9 cellular contexts compared by ENCODE assay signal in genomic region chr7:39709768-39710291, GRCh38.
DNase-seq lines count a peak whose midpoint lies in the region; ATAC-seq and TF ChIP-seq lines count a peak whose summit lies in the region.
"Had no signal": no experiment of that assay in that cellular context is flagged by ENCODE, and none has a peak within 500 bp of the region (broad histone marks: within the 10 kb centered on the region; RNA-seq: fewer than 3 reads in every experiment).

No MANE protein-coding gene starts in this region.

- ATAC-seq in HG02852 (IDR thresholded peaks at IDR 0.05; ENCODE audit: unreplicated experiment) (peak; percentile 89), left colon (peak; percentile 28)

- peaks cover 2% of the 10 kb centered on the region; the same call in 1 of the 2 replicates for H3K79me2 ChIP-seq in SK-N-SH (ENCODE audit: insufficient read depth)

- peaks cover 17% of the 10 kb centered on the region for H3F3A ChIP-seq in SK-N-SH (replicated peaks; ENCODE audit: insufficient read depth)

- no peak overlapping the region for H2AFZ ChIP-seq in SK-N-SH (ENCODE audit: low read depth)

- H3K4me3 Mint-ChIP-seq in activated CD4-positive, alpha-beta T cell treated with anti-CD3 and anti-CD28 coated beads, Interleukin-2, amount 10 ng/mL, durations not matched to agents 24 days and 14 days: no peak overlapping the region

- in situ Hi-C loops in GM13976 (cut with MboI; ENCODE audit: low sequenced_read_pairs, unreplicated experiment): no loop called here

- H3K36me3 Mint-ChIP-seq in activated CD4-positive, alpha-beta T cell treated with anti-CD3 and anti-CD28 coated beads, Interleukin-2, amount 10 ng/mL, durations not matched to agents 24 days and 14 days (ENCODE audit: low read depth): peaks cover 4% of the 10 kb centered on the region

- POLR2A ChIA-PET in SK-N-SH (lab: Yijun Ruan, JAX): interaction anchor here (1.4 kb wide), 1 partner anchor 26 kb away, joined by 3 read pairs; no protein-coding TSS in a partner anchor

- no peaks in the 10 kb centered on the region for H3K9me3 ChIP-seq in SK-N-SH

- CTCF ChIA-PET in SK-N-SH (lab: Yijun Ruan, JAX): interaction anchor here (0.6 to 3.2 kb wide), 7 partner anchors 12 to 129 kb away, joined by 3 to 13 read pairs (median 4); partner anchors contain the start of gene RALA

- H3K27ac Mint-ChIP-seq in activated CD4-positive, alpha-beta T cell treated with anti-CD3 and anti-CD28 coated beads, Interleukin-2, amount 10 ng/mL, durations not matched to agents 24 days and 14 days: no peak overlapping the region

- no peak for TF ChIP-seq EP300 in SK-N-SH (IDR thresholded peaks at IDR 0.05; ENCODE audit: borderline replicate concordance in 1 of 2, low read depth in 1 of 2, low read length in 1 of 2)

- no peaks in the 10 kb centered on the region for H3K27me3 Mint-ChIP-seq in activated CD4-positive, alpha-beta T cell treated with anti-CD3 and anti-CD28 coated beads, Interleukin-2, amount 10 ng/mL, durations not matched to agents 24 days and 14 days

- peaks cover 30 to 34% of the 10 kb centered on the region in 2 experiments for H3K36me3 ChIP-seq in SK-N-SH (replicated peaks in 1 of 2; ENCODE audit: control insufficient read depth in 1 of 2, insufficient read depth in 2 of 2, low read length in 1 of 2)

- DNase-seq in GM13976 (ENCODE audit: low spot score) (peak; percentile 34), SK-N-SH (no peak), left colon (no peak), Kasumi-1 (lab: John Stamatoyannopoulos, UW) (no peak), SHP77 treated with DMSO at 0.1 percent for 48 hours (lab: John Stamatoyannopoulos, UW) (no peak), UCSD-AML1 (lab: John Stamatoyannopoulos, UW; ENCODE audit: unreplicated experiment) (no peak)
- no peak for DNase-seq in activated CD4-positive, alpha-beta T cell treated with anti-CD3 and anti-CD28 coated beads, Interleukin-2, amount 10 ng/mL, durations not matched to agents 24 days and 14 days

- H3K4me1 ChIP-seq in SK-N-SH (ENCODE audit: control insufficient read depth in 1 of 2, insufficient read depth in 2 of 2, low read depth in 1 of 2, low read length in 1 of 2): peaks cover 0 to 5% of the 10 kb centered on the region in 2 experiments; a peak in 1 of 4 replicates

- H3K9me3 Mint-ChIP-seq in activated CD4-positive, alpha-beta T cell treated with anti-CD3 and anti-CD28 coated beads, Interleukin-2, amount 10 ng/mL, durations not matched to agents 24 days and 14 days: peaks cover 10% of the 10 kb centered on the region

- no peaks in the 10 kb centered on the region for H3K4me1 Mint-ChIP-seq in activated CD4-positive, alpha-beta T cell treated with anti-CD3 and anti-CD28 coated beads, Interleukin-2, amount 10 ng/mL, durations not matched to agents 24 days and 14 days

- TF ChIP-seq RAD21 in SK-N-SH (IDR thresholded peaks at IDR 0.05; ENCODE audit: low read length): no peak

- no peaks in the 10 kb centered on the region for H3K27me3 ChIP-seq in SK-N-SH (ENCODE audit: insufficient read depth)

- no peaks in the 10 kb centered on the region for H3K9me2 ChIP-seq in SK-N-SH

- H4K20me1 ChIP-seq in SK-N-SH (ENCODE audit: insufficient read depth): no peaks in the 10 kb centered on the region

- intact Hi-C loops in left colon (cut with DNase I, micrococcal nuclease): no loop called here
- intact Hi-C loops in activated CD4-positive, alpha-beta T cell treated with anti-CD3 and anti-CD28 coated beads, Interleukin-2, amount 10 ng/mL, durations not matched to agents 24 days and 14 days (cut with micrococcal nuclease): no loop called here

- H3K27ac ChIP-seq in SK-N-SH (ENCODE audit: low read depth in 2 of 2, low read length in 1 of 2): peak overlapping the region in 1 of 2 experiments; percentile 12; a peak in 1 of 4 replicates
- H3K27ac ChIP-seq: skin epidermis had no signal

- H3K4me2 ChIP-seq in SK-N-SH: no peak overlapping the region; the same call in 1 of the 2 replicates

- no peak overlapping the region for H3K4me3 ChIP-seq in SK-N-SH (ENCODE audit: low read depth in 2 of 2, low read length in 1 of 2)
- H3K4me3 ChIP-seq: skin epidermis had no signal

- no peak overlapping the region for H3K9ac ChIP-seq in SK-N-SH

- no peak for TF ChIP-seq CTCF in GM13976 (IDR thresholded peaks at IDR 0.05; ENCODE audit: borderline replicate concordance, control extremely low read depth, extremely low read depth, insufficient read depth, missing control alignments)
- TF ChIP-seq CTCF in SK-N-SH (IDR thresholded peaks at IDR 0.05): no peak

- 23% methylated on average over 3 of the region's 3 CpGs for WGBS in SK-N-SH (ENCODE audit: low lambda C conversion rate)

TF ChIP-seq in SK-N-SH, 30 proteins besides CTCF, POLR2A, EP300 and RAD21:
- TF ChIP-seq JUND (IDR thresholded peaks at IDR 0.05) (peak; percentile 15; the same call in 1 of the 2 replicates), ELF1 (IDR thresholded peaks at IDR 0.05) (no peak), IRF3 (IDR thresholded peaks at IDR 0.05; ENCODE audit: low read depth, low read length) (no peak), TCF12 (IDR thresholded peaks at IDR 0.05) (peak; percentile 43), PBX3 (IDR thresholded peaks at IDR 0.05) (peak; percentile 42; the same call in 1 of the 2 replicates), SMC3 (IDR thresholded peaks at IDR 0.05; ENCODE audit: low read depth, low read length) (0 out of 2 replicates have a peak, but pooled peaks have one; percentile 6), USF1 (IDR thresholded peaks at IDR 0.05; ENCODE audit: borderline replicate concordance, low read depth) (no peak)
TF ChIP-seq in SK-N-SH: peak in this region for 4.
